8 cellular contexts compared by ENCODE assay signal in genomic region chr15:67839358-67839928, GRCh38. TPM values are rescaled to one million over a fixed set of nuclear protein-coding genes. Genes with fewer than 3 reads are reported as not detected.
A peak's percentile ranks its signal among the peaks of the same experiment; 100 is the strongest.
DNase-seq lines count a peak whose midpoint lies in the region; ATAC-seq and TF ChIP-seq lines count a peak whose summit lies in the region.

No MANE protein-coding gene starts in this region.

- peaks cover 4 to 19% (median 16%) of the 10 kb centered on the region in 9 donors for H3K27me3 ChIP-seq in heart left ventricle

- peak overlapping the region; percentile 56 to 97 (median 88) for H3K4me3 ChIP-seq in heart left ventricle

- H3K27ac Mint-ChIP-seq in activated naive CD4-positive, alpha-beta T cell treated with anti-CD3 and anti-CD28 coated beads, Interleukin-2, amount 10 ng/mL, durations not matched to agents 7 days and 5 days: peak overlapping the region; percentile 96
- H3K27ac Mint-ChIP-seq in progenitor cell of endocrine pancreas: peak overlapping the region; percentile 100

- H3K9me3 ChIP-seq in heart left ventricle: no peaks in the 10 kb centered on the region

- intact Hi-C loops in heart left ventricle (cut with DNase I): loop anchor here (2.0 to 10.0 kb wide), 10 partner anchors 295 to 895 kb away; partner anchors contain the start of genes C15orf61 (in 6 of the 10), MAP2K5 (in 3 of the 10), AAGAB (in 1 of the 10) and IQCH (in 1 of the 10)

- peak; percentile 12 for ATAC-seq in HG02588 (IDR thresholded peaks at IDR 0.05; ENCODE audit: unreplicated experiment)
- peak; percentile 0 to 19 (median 9) for ATAC-seq in heart left ventricle
- ATAC-seq in GM21367 (IDR thresholded peaks at IDR 0.05; ENCODE audit: unreplicated experiment): no peak

- no peaks in the 10 kb centered on the region for H3K36me3 ChIP-seq in heart left ventricle

- TF ChIP-seq CTCF in heart left ventricle (IDR thresholded peaks at IDR 0.05): no peak
- TF ChIP-seq CTCF in progenitor cell of endocrine pancreas (IDR thresholded peaks at IDR 0.05; ENCODE audit: unreplicated experiment): no peak

- DNase-seq in DMS 273 (lab: John Stamatoyannopoulos, UW; ENCODE audit: unreplicated experiment) (peak; percentile 63), DMS 273 treated with DMSO at 0.1 percent for 48 hours (lab: John Stamatoyannopoulos, UW) (no peak), NCI-H460 (ENCODE audit: extremely low read depth, low read depth) (peak; percentile 37), heart left ventricle (no peak), progenitor cell of endocrine pancreas (ENCODE audit: low spot score, unreplicated experiment) (no peak)
- DNase-seq in activated naive CD4-positive, alpha-beta T cell treated with anti-CD3 and anti-CD28 coated beads, Interleukin-2, amount 10 ng/mL, durations not matched to agents 7 days and 5 days: peak; percentile 50

- H3K27me3 Mint-ChIP-seq in activated naive CD4-positive, alpha-beta T cell treated with anti-CD3 and anti-CD28 coated beads, Interleukin-2, amount 10 ng/mL, durations not matched to agents 7 days and 5 days: peaks cover 54% of the 10 kb centered on the region
- H3K27me3 Mint-ChIP-seq in progenitor cell of endocrine pancreas: peaks cover 44% of the 10 kb centered on the region

- H3K4me1 Mint-ChIP-seq in activated naive CD4-positive, alpha-beta T cell treated with anti-CD3 and anti-CD28 coated beads, Interleukin-2, amount 10 ng/mL, durations not matched to agents 7 days and 5 days: peaks cover 51% of the 10 kb centered on the region
- peaks cover 26% of the 10 kb centered on the region for H3K4me1 Mint-ChIP-seq in progenitor cell of endocrine pancreas (ENCODE audit: low read depth)

- WGBS in heart left ventricle, 4 donors: 1 to 2% (median 1%) methylated on average over 12 of the region's 12 CpGs

- no peak for TF ChIP-seq POLR2A in heart left ventricle (IDR thresholded peaks at IDR 0.05)

- CTCF ChIA-PET in activated naive CD4-positive, alpha-beta T cell treated with anti-CD3 and anti-CD28 coated beads, Interleukin-2, amount 10 ng/mL, durations not matched to agents 7 days and 5 days (lab: Charles Lee): no interaction called here

- H3K4me3 Mint-ChIP-seq in activated naive CD4-positive, alpha-beta T cell treated with anti-CD3 and anti-CD28 coated beads, Interleukin-2, amount 10 ng/mL, durations not matched to agents 7 days and 5 days: peak overlapping the region; percentile 81
- peak overlapping the region; percentile 93 for H3K4me3 Mint-ChIP-seq in progenitor cell of endocrine pancreas (ENCODE audit: low read depth)

- H3K4me1 ChIP-seq in heart left ventricle: peaks cover 0 to 44% (median 34%) of the 10 kb centered on the region in 12 donors

- peak overlapping the region in 11 of 12 donors; percentile 93 to 99 (median 95) for H3K27ac ChIP-seq in heart left ventricle

- H3K36me3 Mint-ChIP-seq in activated naive CD4-positive, alpha-beta T cell treated with anti-CD3 and anti-CD28 coated beads, Interleukin-2, amount 10 ng/mL, durations not matched to agents 7 days and 5 days: peaks cover 1% of the 10 kb centered on the region
- H3K36me3 Mint-ChIP-seq in progenitor cell of endocrine pancreas (ENCODE audit: insufficient read depth): peaks cover 2% of the 10 kb centered on the region

- H3K9me3 Mint-ChIP-seq in activated naive CD4-positive, alpha-beta T cell treated with anti-CD3 and anti-CD28 coated beads, Interleukin-2, amount 10 ng/mL, durations not matched to agents 7 days and 5 days: no peaks in the 10 kb centered on the region
- no peaks in the 10 kb centered on the region for H3K9me3 Mint-ChIP-seq in progenitor cell of endocrine pancreas (ENCODE audit: low read depth)

RNA-seq across cellular contexts. Expression of gene RNU6-1, which starts 0.4 kb away (rescaled TPM):
- not detected in 2 replicates for total RNA-seq in NCI-H460 (2014; rRNA removed; shearing (Covaris generic))
- polyA plus RNA-seq in NCI-H460 (2014; cell fraction: nucleus; rRNA removed): not detected in 2 replicates
- not detected for total RNA-seq in heart left ventricle
- not detected for polyA plus RNA-seq in heart left ventricle
- total RNA-seq in progenitor cell of endocrine pancreas: not detected in 2 replicates

RNA-seq across cellular contexts. Expression of gene SKOR1, which starts 14.1 kb away (rescaled TPM):
- total RNA-seq in NCI-H460 (2014; rRNA removed; shearing (Covaris generic)): 0.05 and 0.17 TPM in 2 replicates
- 0.07 TPM in 1 of 2 replicates, not detected in the other for polyA plus RNA-seq in NCI-H460 (2014; cell fraction: nucleus; rRNA removed)
- total RNA-seq in heart left ventricle: under 1 TPM in 7 of 9 donors, not detected in 2; 0.07 to 0.27 (median 0.18) TPM
- polyA plus RNA-seq in heart left ventricle: under 1 TPM; 0.23 to 0.26 TPM
- 0.60 and 0.75 TPM in 2 replicates for total RNA-seq in progenitor cell of endocrine pancreas

Comparison
In these comparisons a context has a peak if more than half of its experiments do, and no peak if none do; other contexts are left out.
1. DNase-seq: peak in DMS 273 (single experiment), NCI-H460 (single experiment) and activated naive CD4-positive, alpha-beta T cell treated with anti-CD3 and anti-CD28 coated beads, Interleukin-2, amount 10 ng/mL, durations not matched to agents 7 days and 5 days (single experiment); none in DMS 273 treated with DMSO at 0.1 percent for 48 hours (single experiment), heart left ventricle (0 of 5) and progenitor cell of endocrine pancreas (single experiment).